Comparison of ENCODE assay signal across 8 cellular contexts in the genomic region with DNA sequence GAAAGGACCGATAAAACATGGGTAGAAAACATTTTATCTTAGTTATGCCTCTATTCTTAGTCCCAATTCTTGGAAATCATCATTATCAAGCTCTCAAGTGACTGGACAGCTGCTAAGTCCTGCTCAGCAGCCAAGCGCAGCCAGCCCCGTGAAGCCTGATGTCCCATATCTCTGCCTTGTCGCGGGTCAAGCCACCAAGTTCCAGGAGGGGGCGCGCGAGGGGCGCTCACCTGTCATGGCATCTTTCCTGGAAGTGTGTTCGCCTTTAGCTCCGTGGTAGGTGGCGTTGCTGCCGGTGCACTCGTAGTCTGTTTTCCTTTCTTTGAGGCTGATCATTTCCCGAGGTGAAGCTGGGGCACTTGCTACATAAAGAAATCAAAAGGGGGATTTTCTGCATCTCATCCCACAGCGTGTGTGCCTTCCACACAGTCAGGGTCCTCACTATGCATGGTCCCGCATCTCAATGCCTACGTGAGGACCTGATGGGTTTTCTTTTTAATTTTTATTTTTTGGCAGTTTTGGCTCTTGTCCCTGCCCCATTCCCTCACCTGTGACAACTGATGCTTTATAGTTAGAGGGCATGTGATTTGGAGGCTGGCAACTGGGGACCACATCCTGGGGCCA.
DNase-seq lines count a peak whose midpoint lies in the region; ATAC-seq and TF ChIP-seq lines count a peak whose summit lies in the region.

No MANE protein-coding gene starts in this region.

- TF ChIP-seq EP300 in esophagus muscularis mucosa (IDR thresholded peaks at IDR 0.05): no peak

- DNase-seq in AG08396 (ENCODE audit: low spot score): peak; percentile 39
- peak; percentile 44 for DNase-seq in NCI-H774 (lab: John Stamatoyannopoulos, UW)
- peak; percentile 33 to 66 (median 40) for DNase-seq in activated CD8-positive, alpha-beta memory T cell treated with anti-CD3 and anti-CD28 coated beads for 48 hours (ENCODE audit: low read depth in 2 of 3, low spot score in 2 of 3)
- no peak for DNase-seq in esophagus muscularis mucosa (ENCODE audit: extremely low spot score)
- peak in 36 of 56 donors; percentile 3 to 53 (median 20) for DNase-seq in nucleus accumbens (lab: John Stamatoyannopoulos, UW)
- DNase-seq in upper lobe of right lung: peak; percentile 86

- H3K27me3 ChIP-seq in esophagus muscularis mucosa (peaks cover 0 to 40% (median 4%) of the 10 kb centered on the region in 4 donors), upper lobe of right lung (peaks cover 4% of the 10 kb centered on the region)

- TF ChIP-seq CTCF in esophagus muscularis mucosa (IDR thresholded peaks at IDR 0.05) (peak; percentile 28 to 55 (median 40)), upper lobe of right lung (IDR thresholded peaks at IDR 0.05) (peak; percentile 75)

- intact Hi-C loops in esophagus muscularis mucosa (cut with DNase I): no loop called here
- intact Hi-C loops in upper lobe of right lung (cut with DNase I): no loop called here

- H3K4me3 ChIP-seq in esophagus muscularis mucosa (no peak overlapping the region), upper lobe of right lung (no peak overlapping the region)

- 11% methylated on average over 18 of the region's 18 CpGs for WGBS in esophagus muscularis mucosa

- no peak for TF ChIP-seq POLR2A in esophagus muscularis mucosa (IDR thresholded peaks at IDR 0.05; ENCODE audit: low read depth)

- peak; percentile 77 for ATAC-seq in GM18858 (IDR thresholded peaks at IDR 0.05; ENCODE audit: unreplicated experiment)
- ATAC-seq in HG03039 (IDR thresholded peaks at IDR 0.05; ENCODE audit: unreplicated experiment): peak; percentile 85
- ATAC-seq in upper lobe of right lung: peak; percentile 93

- H3K4me1 ChIP-seq in esophagus muscularis mucosa (peaks cover 3 to 9% (median 5%) of the 10 kb centered on the region in 4 donors), upper lobe of right lung (no peaks in the 10 kb centered on the region)

- H3K9me3 ChIP-seq in esophagus muscularis mucosa (no peaks in the 10 kb centered on the region), upper lobe of right lung (no peaks in the 10 kb centered on the region)

- no peak overlapping the region for H3K27ac ChIP-seq in esophagus muscularis mucosa (replicated peaks in 1 of 4)
- no peak overlapping the region for H3K27ac ChIP-seq in upper lobe of right lung

- H3K36me3 ChIP-seq in esophagus muscularis mucosa (no peaks in the 10 kb centered on the region), upper lobe of right lung (no peaks in the 10 kb centered on the region)
